10 cellular contexts compared by ENCODE assay signal in the genomic region with DNA sequence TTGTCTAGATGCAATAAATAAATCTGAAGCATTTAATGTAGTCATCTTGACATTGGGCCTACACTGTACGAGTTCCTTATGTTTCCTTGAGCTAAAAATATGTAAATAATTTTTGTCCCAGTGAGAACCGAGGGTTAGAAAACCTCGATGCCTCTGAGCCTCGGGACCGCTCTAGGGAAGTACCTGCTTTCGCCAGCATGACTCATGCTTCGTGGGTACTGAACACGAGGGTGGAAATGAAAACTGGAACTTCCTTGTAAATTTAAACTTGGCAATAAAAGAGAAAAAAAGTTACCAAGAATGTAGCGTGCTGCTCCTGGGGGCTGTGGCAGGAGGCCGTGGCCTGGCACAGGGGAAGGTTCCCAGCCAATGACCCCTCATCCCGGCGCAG.
DNase-seq lines count a peak whose midpoint lies in the region; ATAC-seq and TF ChIP-seq lines count a peak whose summit lies in the region.
"Had no signal": no experiment of that assay in that cellular context is flagged by ENCODE, and none has a peak within 500 bp of the region (broad histone marks: within the 10 kb centered on the region; RNA-seq: fewer than 3 reads in every experiment).

No MANE protein-coding gene starts in this region.

- no peaks in the 10 kb centered on the region for H3K9me3 Mint-ChIP-seq in activated naive CD4-positive, alpha-beta T cell treated with anti-CD3 and anti-CD28 coated beads, Interleukin-2, amount 50 U/mL, for 72 hours
- H3K9me3 Mint-ChIP-seq in neural progenitor cell: no peaks in the 10 kb centered on the region
- H3K9me3 Mint-ChIP-seq in CD4-positive, alpha-beta memory T cell: no peaks in the 10 kb centered on the region

- no peak overlapping the region for H2AFZ ChIP-seq in neural progenitor cell (replicated peaks)

- DNase-seq in KBM-7 (peak; percentile 45), neural progenitor cell (ENCODE audit: low spot score) (no peak), AG08395 (ENCODE audit: low spot score) (no peak), NCI-H69 (lab: John Stamatoyannopoulos, UW) (no peak), SW 1271 (lab: John Stamatoyannopoulos, UW) (no peak)
- no peak for DNase-seq in activated naive CD4-positive, alpha-beta T cell treated with anti-CD3 and anti-CD28 coated beads, Interleukin-2, amount 50 U/mL, for 72 hours (ENCODE audit: low spot score in 2 of 2)
- DNase-seq in CD4-positive, alpha-beta memory T cell: no peak
- DNase-seq: DMS 273 treated with DMSO at 0.1 percent for 48 hours, pancreas had no signal

- H3K36me3 Mint-ChIP-seq in activated naive CD4-positive, alpha-beta T cell treated with anti-CD3 and anti-CD28 coated beads, Interleukin-2, amount 50 U/mL, for 72 hours: peaks cover 6 to 19% of the 10 kb centered on the region in 2 donors
- H3K36me3 Mint-ChIP-seq in neural progenitor cell: no peaks in the 10 kb centered on the region
- H3K36me3 Mint-ChIP-seq in CD4-positive, alpha-beta memory T cell: peaks cover 12 to 19% of the 10 kb centered on the region in 2 donors

- peaks cover 12% of the 10 kb centered on the region for H3K4me1 Mint-ChIP-seq in neural progenitor cell
- H3K4me1 Mint-ChIP-seq in CD4-positive, alpha-beta memory T cell: peaks cover 0 to 7% (median 0%) of the 10 kb centered on the region in 4 donors

- CTCF ChIA-PET in CD4-positive, alpha-beta memory T cell (lab: Charles Lee; ENCODE audit: partially characterized antibody): no interaction called here

- no peak for TF ChIP-seq CTCF in neural progenitor cell (IDR thresholded peaks at IDR 0.05)

- peak overlapping the region; percentile 72; the same call in 1 of the 2 replicates for H3K27ac ChIP-seq in BLaER1
- H3K27ac ChIP-seq in neural progenitor cell: no peak overlapping the region
- H3K27ac ChIP-seq in CD4-positive, alpha-beta memory T cell (ENCODE audit: low read depth, low read length): no peak overlapping the region
- H3K27ac ChIP-seq: pancreas had no signal

- H3K9ac ChIP-seq in BLaER1 (peak overlapping the region; percentile 53; the same call in 1 of the 2 replicates), neural progenitor cell (no peak overlapping the region)

- H3K27me3 ChIP-seq in BLaER1 (no peaks in the 10 kb centered on the region), neural progenitor cell (no peaks in the 10 kb centered on the region)
- H3K27me3 ChIP-seq in CD4-positive, alpha-beta memory T cell (ENCODE audit: insufficient read depth, low read length): no peaks in the 10 kb centered on the region
- H3K27me3 ChIP-seq: pancreas had no signal

- H4K20me1 ChIP-seq in BLaER1 (no peaks in the 10 kb centered on the region), neural progenitor cell (ENCODE audit: low read depth) (no peaks in the 10 kb centered on the region)

- H3F3A ChIP-seq in neural progenitor cell (ENCODE audit: low read depth): no peaks in the 10 kb centered on the region

- H3K27ac Mint-ChIP-seq in activated naive CD4-positive, alpha-beta T cell treated with anti-CD3 and anti-CD28 coated beads, Interleukin-2, amount 50 U/mL, for 72 hours: peak overlapping the region; percentile 68 to 80
- peak overlapping the region; percentile 74 for H3K27ac Mint-ChIP-seq in neural progenitor cell
- peak overlapping the region in 1 of 7 donors; percentile 6 for H3K27ac Mint-ChIP-seq in CD4-positive, alpha-beta memory T cell

- POLR2A ChIA-PET in CD4-positive, alpha-beta memory T cell (lab: Charles Lee; ENCODE audit: partially characterized antibody): no interaction called here

- H3K36me3 ChIP-seq in BLaER1: peaks cover 18% of the 10 kb centered on the region
- H3K36me3 ChIP-seq in neural progenitor cell: no peaks in the 10 kb centered on the region
- H3K36me3 ChIP-seq in CD4-positive, alpha-beta memory T cell (ENCODE audit: insufficient read depth, low read length): peaks cover 9% of the 10 kb centered on the region
- H3K36me3 ChIP-seq: pancreas had no signal

- H3K4me1 ChIP-seq in BLaER1: peaks cover 55% of the 10 kb centered on the region
- peaks cover 7% of the 10 kb centered on the region for H3K4me1 ChIP-seq in neural progenitor cell
- H3K4me1 ChIP-seq in CD4-positive, alpha-beta memory T cell (ENCODE audit: insufficient read depth, low read length): no peaks in the 10 kb centered on the region
- H3K4me1 ChIP-seq: pancreas had no signal

- in situ Hi-C loops in KBM-7 (cut with MboI; ENCODE audit: low pct_unique_long_range_greater_than_20kb, low sequenced_read_pairs): no loop called here

- H3K79me2 ChIP-seq in neural progenitor cell (ENCODE audit: low read depth): no peaks in the 10 kb centered on the region

- H3K9me3 ChIP-seq in BLaER1: no peaks in the 10 kb centered on the region
- no peaks in the 10 kb centered on the region for H3K9me3 ChIP-seq in neural progenitor cell (ENCODE audit: low read depth)
- no peaks in the 10 kb centered on the region for H3K9me3 ChIP-seq in CD4-positive, alpha-beta memory T cell (ENCODE audit: control insufficient read depth in 1 of 2, low read length in 2 of 2)
- H3K9me3 ChIP-seq: pancreas had no signal

- peak overlapping the region; percentile 91 for H3K4me2 ChIP-seq in BLaER1
- no peak overlapping the region for H3K4me2 ChIP-seq in neural progenitor cell

- no peak overlapping the region for H3K4me3 Mint-ChIP-seq in neural progenitor cell
- H3K4me3 Mint-ChIP-seq in CD4-positive, alpha-beta memory T cell: peak overlapping the region in 1 of 8 donors; percentile 21

- ATAC-seq in activated naive CD4-positive, alpha-beta T cell treated with anti-CD3 and anti-CD28 coated beads, Interleukin-2, amount 50 U/mL, for 72 hours: peak; percentile 56 to 77

- no peak overlapping the region for H3K4me3 ChIP-seq in BLaER1
- H3K4me3 ChIP-seq in neural progenitor cell: no peak overlapping the region
- no peak overlapping the region for H3K4me3 ChIP-seq in CD4-positive, alpha-beta memory T cell (ENCODE audit: low read length in 2 of 2)
- H3K4me3 ChIP-seq: pancreas had no signal

- peaks cover 4% of the 10 kb centered on the region for H3K27me3 Mint-ChIP-seq in neural progenitor cell (ENCODE audit: insufficient read depth, low read depth)
- H3K27me3 Mint-ChIP-seq in CD4-positive, alpha-beta memory T cell: no peaks in the 10 kb centered on the region

- intact Hi-C loops in CD4-positive, alpha-beta memory T cell (cut with micrococcal nuclease): no loop called here
